ENCODE assay signal across 26 cellular contexts in the genomic region with DNA sequence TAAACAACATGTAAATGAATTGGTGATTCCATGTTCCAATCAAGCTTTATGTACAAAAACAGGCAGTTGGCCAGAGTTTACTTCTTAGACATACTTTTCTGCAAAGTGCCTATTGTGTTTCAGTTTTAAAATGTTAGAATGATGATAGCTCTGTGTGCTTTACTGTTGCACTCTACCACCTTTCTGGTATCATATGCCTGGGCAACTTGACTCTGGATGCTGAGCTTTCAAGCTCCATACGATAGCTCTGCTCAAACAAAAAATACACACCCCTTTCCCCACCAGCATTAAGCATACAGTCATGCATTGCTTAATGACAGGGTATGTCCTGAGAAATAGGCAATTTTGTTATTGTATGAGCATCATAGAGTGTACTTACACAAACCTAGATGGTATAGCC.
A peak's percentile ranks its signal among the peaks of the same experiment; 100 is the strongest.
DNase-seq lines count a peak whose midpoint lies in the region; ATAC-seq and TF ChIP-seq lines count a peak whose summit lies in the region.
"Had no signal": no experiment of that assay in that cellular context is flagged by ENCODE, and none has a peak within 500 bp of the region (broad histone marks: within the 10 kb centered on the region; RNA-seq: fewer than 3 reads in every experiment).

No MANE protein-coding gene starts in this region.

- DNase-seq in NCI-H1092 (lab: John Stamatoyannopoulos, UW) (peak; percentile 17), NCI-H1092 treated with DMSO at 0.1 percent for 48 hours (lab: John Stamatoyannopoulos, UW) (no peak), left ventricle myocardium inferior (no peak), cardiac septum (ENCODE audit: low spot score) (no peak), NCI-H748 (lab: John Stamatoyannopoulos, UW; ENCODE audit: unreplicated experiment) (peak; percentile 72), GDM1 (lab: John Stamatoyannopoulos, UW) (no peak), GM03348 (ENCODE audit: low spot score) (no peak)
- DNase-seq: ACHN; Caco-2; CD4-positive, alpha-beta T cell; DMS 273 treated with DMSO at 0.1 percent for 48 hours; DMS79 treated with DMSO at 0.1 percent for 48 hours; GM23248; H9; HFFc6; MG63; NCI-H1694; NCI-H446 treated with DMSO at 0.1 percent for 48 hours; NCI-H82; SHP77 had no signal

- no peaks in the 10 kb centered on the region for H3K36me3 ChIP-seq in left ventricle myocardium inferior
- H3K36me3 ChIP-seq: BLaER1, MG63 had no signal

- no peak for ATAC-seq in HG02623 (IDR thresholded peaks at IDR 0.05; ENCODE audit: unreplicated experiment)
- ATAC-seq: HepG2, K562 had no signal

- H3K27me3 ChIP-seq in left ventricle myocardium inferior (ENCODE audit: low read depth), result no peaks in the 10 kb centered on the region
- H3K27me3 ChIP-seq: BLaER1, MG63 had no signal

- H3K9me3 ChIP-seq in left ventricle myocardium inferior (replicated peaks), result no peaks in the 10 kb centered on the region
- H3K9me3 ChIP-seq: BLaER1, Caco-2, MG63 had no signal

- intact Hi-C loops in left ventricle myocardium inferior (cut with micrococcal nuclease), result no loop called here
- intact Hi-C loops in cardiac septum (cut with DNase I), result no loop called here

- peaks cover 66% of the 10 kb centered on the region for H3K4me1 ChIP-seq in left ventricle myocardium inferior
- H3K4me1 ChIP-seq: BLaER1, Caco-2 had no signal

- TF ChIP-seq CTCF in left ventricle myocardium inferior (IDR thresholded peaks at IDR 0.05; ENCODE audit: borderline replicate concordance), result no peak

- peak overlapping the region; percentile 22 for H3K27ac ChIP-seq in left ventricle myocardium inferior (replicated peaks)
- H3K27ac ChIP-seq: 22Rv1, BLaER1, GM23248, HL-60 had no signal

- no peak overlapping the region for H3K4me3 ChIP-seq in left ventricle myocardium inferior
- H3K4me3 ChIP-seq: BLaER1, GM23248, K562, MG63 had no signal

Comparison
In these comparisons a context has a peak if more than half of its experiments do, and no peak if none do; other contexts are left out.
1. DNase-seq: peak in NCI-H1092 (single experiment) and NCI-H748 (single experiment); none in NCI-H1092 treated with DMSO at 0.1 percent for 48 hours (single experiment), left ventricle myocardium inferior (single experiment), cardiac septum (single experiment), GDM1 (single experiment) and GM03348 (single experiment).